In genomic region chr7:103524042-103524907, GRCh38 we compare ENCODE assay signal across 8 cellular contexts.
DNase-seq lines count a peak whose midpoint lies in the region; ATAC-seq, FAIRE-seq and TF ChIP-seq lines count a peak whose summit lies in the region.

No MANE protein-coding gene starts in this region.

- no peak overlapping the region for H2AK5ac ChIP-seq in mesenchymal stem cell (ENCODE audit: low read length, severe bottlenecking)

- H3K36me3 ChIP-seq in GM06990 (ENCODE audit: control insufficient read depth, insufficient read depth, low read length) (no peaks in the 10 kb centered on the region), bronchial epithelial cell (ENCODE audit: control insufficient read depth, insufficient read depth, low read length) (no peaks in the 10 kb centered on the region), mesenchymal stem cell (ENCODE audit: control insufficient read depth in 1 of 2, insufficient read depth in 2 of 2, low read depth in 1 of 2, low read length in 2 of 2) (no peaks in the 10 kb centered on the region)

- no peak overlapping the region for H2BK12ac ChIP-seq in mesenchymal stem cell (ENCODE audit: low read length in 2 of 2)

- no peak overlapping the region for H2AFZ ChIP-seq in mesenchymal stem cell (ENCODE audit: low read depth, low read length)

- H3K4me2 ChIP-seq in mesenchymal stem cell (ENCODE audit: low read length, poor library complexity, severe bottlenecking) = no peak overlapping the region

- H2BK5ac ChIP-seq in mesenchymal stem cell (ENCODE audit: low read depth, low read length, poor library complexity, severe bottlenecking) = no peak overlapping the region

- no peak overlapping the region for H3K23ac ChIP-seq in mesenchymal stem cell (ENCODE audit: low read length in 2 of 2)

- ATAC-seq in HG02571 (IDR thresholded peaks at IDR 0.05; ENCODE audit: unreplicated experiment) = no peak
- no peak for ATAC-seq in HG03342 (IDR thresholded peaks at IDR 0.05; ENCODE audit: unreplicated experiment)
- no peak for ATAC-seq in GM19324 (IDR thresholded peaks at IDR 0.05; ENCODE audit: low FRiP score, unreplicated experiment)

- H2BK15ac ChIP-seq in mesenchymal stem cell (ENCODE audit: low read depth, poor library complexity, severe bottlenecking) = no peak overlapping the region

- no peak overlapping the region for H4K8ac ChIP-seq in mesenchymal stem cell (ENCODE audit: low read length)

- no peak overlapping the region for H3K14ac ChIP-seq in mesenchymal stem cell (ENCODE audit: low read length in 2 of 2)

- H3K27ac ChIP-seq in mesenchymal stem cell (ENCODE audit: low read length, poor library complexity, severe bottlenecking) = no peak overlapping the region

- H3K4me3 ChIP-seq in GM06990 (replicated peaks; ENCODE audit: low read depth, low read length) = no peak overlapping the region
- H3K4me3 ChIP-seq in bronchial epithelial cell (ENCODE audit: low read depth, low read length) = no peak overlapping the region
- H3K4me3 ChIP-seq in mesenchymal stem cell (ENCODE audit: insufficient read depth in 1 of 2, low read depth in 1 of 2, low read length in 2 of 2) = peak overlapping the region in 1 of 2 experiments; percentile 16

- H3K79me1 ChIP-seq in mesenchymal stem cell (replicated peaks; ENCODE audit: low read length, poor library complexity, severe bottlenecking) = no peaks in the 10 kb centered on the region

- H3K9me3 ChIP-seq in mesenchymal stem cell (ENCODE audit: control insufficient read depth, low read length) = no peaks in the 10 kb centered on the region

- peak overlapping the region; percentile 45 for H3K9ac ChIP-seq in mesenchymal stem cell (ENCODE audit: low read length)

- no peak overlapping the region for H2BK120ac ChIP-seq in mesenchymal stem cell (ENCODE audit: low read depth, low read length)

- no peaks in the 10 kb centered on the region; the same call in 1 of the 2 replicates for H3K27me3 ChIP-seq in GM06990 (replicated peaks; ENCODE audit: control insufficient read depth, insufficient read depth, low read length)
- no peaks in the 10 kb centered on the region for H3K27me3 ChIP-seq in bronchial epithelial cell (ENCODE audit: control insufficient read depth, insufficient read depth, low read length)
- peaks cover 0 to 6% of the 10 kb centered on the region in 2 experiments for H3K27me3 ChIP-seq in mesenchymal stem cell (ENCODE audit: control insufficient read depth in 1 of 2, insufficient read depth in 1 of 2, low read length in 2 of 2)

- 38% methylated on average over 8 of the region's 9 CpGs for WGBS in mesenchymal stem cell

- FAIRE-seq in bronchial epithelial cell (lab: Jason Lieb, UNC) = no peak

- H3K4ac ChIP-seq in mesenchymal stem cell (ENCODE audit: low read depth in 1 of 2, low read length in 2 of 2) = no peak overlapping the region

- DNase-seq in GM06990 (ENCODE audit: extremely low read depth, insufficient read length) = no peak
- DNase-seq in NCI-H1105 treated with DMSO at 0.1 percent for 48 hours (lab: John Stamatoyannopoulos, UW) = peak; percentile 25
- DNase-seq in bronchial epithelial cell (ENCODE audit: low read depth) = peak; percentile 39
- peak; percentile 17 for DNase-seq in mesenchymal stem cell
- DNase-seq in activated CD4-positive, alpha-beta T cell treated with anti-CD3 and anti-CD28 coated beads, Interleukin-2, amount 50 U/mL, for 1 hour = no peak

- no peak overlapping the region for H3K18ac ChIP-seq in mesenchymal stem cell (ENCODE audit: low read depth in 1 of 2, low read length in 2 of 2)

- TF ChIP-seq CTCF in GM06990 (IDR thresholded peaks at IDR 0.05; ENCODE audit: insufficient read depth, low read length, poor library complexity, severe bottlenecking) (peak; percentile 34), bronchial epithelial cell (IDR thresholded peaks at IDR 0.05; ENCODE audit: insufficient read depth, low read length, severe bottlenecking) (peak; percentile 29)

- H4K91ac ChIP-seq in mesenchymal stem cell (ENCODE audit: low read length) = no peak overlapping the region

- H3K4me1 ChIP-seq in mesenchymal stem cell (ENCODE audit: control insufficient read depth, insufficient read depth, low read depth, low read length) = no peaks in the 10 kb centered on the region

Comparison
In these comparisons a context has a peak if more than half of its experiments do, and no peak if none do; other contexts are left out.
1. DNase-seq: peak in NCI-H1105 treated with DMSO at 0.1 percent for 48 hours (single experiment), bronchial epithelial cell (single experiment) and mesenchymal stem cell (single experiment); none in GM06990 (single experiment) and activated CD4-positive, alpha-beta T cell treated with anti-CD3 and anti-CD28 coated beads, Interleukin-2, amount 50 U/mL, for 1 hour (single experiment).